In genomic region chr3:120100711-120101110, GRCh38 we compare ENCODE assay signal across 1 cellular context.
TF ChIP-seq lines count a peak whose summit lies in the region.

No MANE protein-coding gene starts in this region.

TF ChIP-seq in GM12878, 131 proteins besides CTCF, POLR2A, EP300 and RAD21:
- TF ChIP-seq ZBTB4 (CRISPR knock-in tag; IDR thresholded peaks at IDR 0.05): no peak
- TF ChIP-seq NR2F1 (conservative IDR thresholded peaks at IDR 0.05): no peak
- TF ChIP-seq FOXM1 (IDR thresholded peaks at IDR 0.05; ENCODE audit: low read depth, low read length): no peak
- TF ChIP-seq, protein P1, sequence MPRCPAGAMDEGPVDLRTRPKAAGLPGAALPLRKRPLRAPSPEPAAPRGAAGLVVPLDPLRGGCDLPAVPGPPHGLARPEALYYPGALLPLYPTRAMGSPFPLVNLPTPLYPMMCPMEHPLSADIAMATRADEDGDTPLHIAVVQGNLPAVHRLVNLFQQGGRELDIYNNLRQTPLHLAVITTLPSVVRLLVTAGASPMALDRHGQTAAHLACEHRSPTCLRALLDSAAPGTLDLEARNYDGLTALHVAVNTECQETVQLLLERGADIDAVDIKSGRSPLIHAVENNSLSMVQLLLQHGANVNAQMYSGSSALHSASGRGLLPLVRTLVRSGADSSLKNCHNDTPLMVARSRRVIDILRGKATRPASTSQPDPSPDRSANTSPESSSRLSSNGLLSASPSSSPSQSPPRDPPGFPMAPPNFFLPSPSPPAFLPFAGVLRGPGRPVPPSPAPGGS (IDR thresholded peaks at IDR 0.05; ENCODE audit: borderline replicate concordance, insufficient read depth, low read depth, low read length, poor library complexity, severe bottlenecking): no peak
- no peak for TF ChIP-seq IKZF1 (conservative IDR thresholded peaks at IDR 0.05)
- TF ChIP-seq ZSCAN29 (IDR thresholded peaks at IDR 0.05): no peak
- no peak for TF ChIP-seq MYB (IDR thresholded peaks at IDR 0.05; ENCODE audit: borderline replicate concordance, low read depth, low read length)
- TF ChIP-seq, protein P2, sequence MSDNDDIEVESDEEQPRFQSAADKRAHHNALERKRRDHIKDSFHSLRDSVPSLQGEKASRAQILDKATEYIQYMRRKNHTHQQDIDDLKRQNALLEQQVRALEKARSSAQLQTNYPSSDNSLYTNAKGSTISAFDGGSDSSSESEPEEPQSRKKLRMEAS (IDR thresholded peaks at IDR 0.05; ENCODE audit: low read depth, low read length): no peak
- no peak for TF ChIP-seq CEBPB (IDR thresholded peaks at IDR 0.05; ENCODE audit: borderline replicate concordance in 1 of 2, low read depth in 2 of 2, low read length in 2 of 2)
- TF ChIP-seq ZNF384 (IDR thresholded peaks at IDR 0.05; ENCODE audit: borderline replicate concordance, low read depth, low read length): no peak
- TF ChIP-seq TCF12 (IDR thresholded peaks at IDR 0.05; ENCODE audit: low read depth, low read length): no peak
- TF ChIP-seq JUND (IDR thresholded peaks at IDR 0.05; ENCODE audit: low read depth, low read length): no peak
- no peak for TF ChIP-seq ZNF217 (IDR thresholded peaks at IDR 0.05)
- TF ChIP-seq NFYA (IDR thresholded peaks at IDR 0.05; ENCODE audit: borderline replicate concordance, low read depth, low read length): no peak
- TF ChIP-seq BMI1 (IDR thresholded peaks at IDR 0.05; ENCODE audit: borderline replicate concordance): no peak
- TF ChIP-seq BRCA1 (IDR thresholded peaks at IDR 0.05; ENCODE audit: low read depth, low read length): no peak
- TF ChIP-seq MYC (IDR thresholded peaks at IDR 0.05; ENCODE audit: insufficient read depth, insufficient read length, insufficient replicate concordance, low read length, severe bottlenecking): no peak
- no peak for TF ChIP-seq ZBED1 (IDR thresholded peaks at IDR 0.05; ENCODE audit: borderline replicate concordance)
- TF ChIP-seq, protein P3, sequence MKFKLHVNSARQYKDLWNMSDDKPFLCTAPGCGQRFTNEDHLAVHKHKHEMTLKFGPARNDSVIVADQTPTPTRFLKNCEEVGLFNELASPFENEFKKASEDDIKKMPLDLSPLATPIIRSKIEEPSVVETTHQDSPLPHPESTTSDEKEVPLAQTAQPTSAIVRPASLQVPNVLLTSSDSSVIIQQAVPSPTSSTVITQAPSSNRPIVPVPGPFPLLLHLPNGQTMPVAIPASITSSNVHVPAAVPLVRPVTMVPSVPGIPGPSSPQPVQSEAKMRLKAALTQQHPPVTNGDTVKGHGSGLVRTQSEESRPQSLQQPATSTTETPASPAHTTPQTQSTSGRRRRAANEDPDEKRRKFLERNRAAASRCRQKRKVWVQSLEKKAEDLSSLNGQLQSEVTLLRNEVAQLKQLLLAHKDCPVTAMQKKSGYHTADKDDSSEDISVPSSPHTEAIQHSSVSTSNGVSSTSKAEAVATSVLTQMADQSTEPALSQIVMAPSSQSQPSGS (IDR thresholded peaks at IDR 0.05; ENCODE audit: low read length): no peak
